In the genomic region with DNA sequence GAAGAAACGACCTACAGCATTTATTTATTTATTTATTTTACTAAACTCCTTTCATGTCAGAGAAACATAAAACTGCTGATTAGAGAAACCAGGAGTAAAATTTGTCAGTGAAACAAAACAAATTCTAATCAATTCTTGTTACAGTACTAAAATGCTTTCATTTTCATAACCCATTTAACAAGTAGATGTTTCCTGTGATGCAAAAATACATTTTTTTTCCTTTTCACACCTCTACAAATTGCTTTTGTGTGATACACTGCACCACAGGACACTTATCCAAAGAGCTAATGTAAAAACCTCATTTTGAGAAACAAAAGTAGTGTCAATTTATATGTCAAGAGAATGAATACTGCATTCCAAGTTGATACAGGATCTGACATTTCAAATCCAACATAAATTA, we compare ENCODE assay signal across 17 cellular contexts.
DNase-seq lines count a peak whose midpoint lies in the region; ATAC-seq and TF ChIP-seq lines count a peak whose summit lies in the region.
"Had no signal": no experiment of that assay in that cellular context is flagged by ENCODE, and none has a peak within 500 bp of the region (broad histone marks: within the 10 kb centered on the region; RNA-seq: fewer than 3 reads in every experiment).

No MANE protein-coding gene starts in this region.

- peaks cover 7% of the 10 kb centered on the region for H3F3A ChIP-seq in SK-N-SH (replicated peaks; ENCODE audit: insufficient read depth)

- no peak for DNase-seq in SK-N-SH
- DNase-seq in anterior cingulate cortex (lab: John Stamatoyannopoulos, UW), result no peak
- DNase-seq in kidney tubule cell (ENCODE audit: low spot score), result no peak
- no peak for DNase-seq in esophagus squamous epithelium (lab: John Stamatoyannopoulos, UW)
- DNase-seq: activated CD4-positive, alpha-beta T cell treated with anti-CD3 and anti-CD28 coated beads, Interleukin-2, amount 50 U/mL, for 4 hours; GDM1; KBM-7; NCI-H226; SHP77; T-helper 9 cell had no signal

- H3K36me3 ChIP-seq in SK-N-SH (replicated peaks in 1 of 2; ENCODE audit: control insufficient read depth in 1 of 2, insufficient read depth in 2 of 2, low read length in 1 of 2), result peaks cover 0 to 2% of the 10 kb centered on the region in 2 experiments
- no peaks in the 10 kb centered on the region for H3K36me3 ChIP-seq in esophagus squamous epithelium
- H3K36me3 ChIP-seq: HAP-1 had no signal

- 7% methylated on average over 1 of the region's 1 CpG for WGBS in SK-N-SH (ENCODE audit: low lambda C conversion rate)
- 21 to 24% methylated on average over 1 of the region's 1 CpG for WGBS in esophagus squamous epithelium, 2 donors

- ATAC-seq in GM18858 (IDR thresholded peaks at IDR 0.05; ENCODE audit: unreplicated experiment) (peak; percentile 64), GM21390 (IDR thresholded peaks at IDR 0.05; ENCODE audit: unreplicated experiment) (peak; percentile 88), HG03097 (IDR thresholded peaks at IDR 0.05; ENCODE audit: low FRiP score, unreplicated experiment) (peak; percentile 61), HG02571 (IDR thresholded peaks at IDR 0.05; ENCODE audit: unreplicated experiment) (no peak)

- no peak for TF ChIP-seq RAD21 in SK-N-SH (IDR thresholded peaks at IDR 0.05; ENCODE audit: low read length)

- no peaks in the 10 kb centered on the region for H3K79me2 ChIP-seq in SK-N-SH (ENCODE audit: insufficient read depth)

- POLR2A ChIA-PET in SK-N-SH (lab: Yijun Ruan, JAX), result interaction anchor here (1.0 kb wide), 1 partner anchor 155 kb away, joined by 4 read pairs; a partner anchor contains a TSS

- H3K4me1 ChIP-seq in SK-N-SH (ENCODE audit: control insufficient read depth in 1 of 2, insufficient read depth in 2 of 2, low read depth in 1 of 2, low read length in 1 of 2) (peaks cover 11 to 28% of the 10 kb centered on the region in 2 experiments; a peak in 3 of 4 replicates), esophagus squamous epithelium (no peaks in the 10 kb centered on the region)
- H3K4me1 ChIP-seq: HAP-1 had no signal

- TF ChIP-seq EP300 in SK-N-SH (IDR thresholded peaks at IDR 0.05; ENCODE audit: borderline replicate concordance in 1 of 2, low read depth in 1 of 2, low read length in 1 of 2), result no peak

- intact Hi-C loops in esophagus squamous epithelium (cut with DNase I), result no loop called here

- H3K9me3 ChIP-seq in SK-N-SH (no peaks in the 10 kb centered on the region), esophagus squamous epithelium (no peaks in the 10 kb centered on the region)
- H3K9me3 ChIP-seq: HAP-1 had no signal

- H3K9me2 ChIP-seq in SK-N-SH, result no peaks in the 10 kb centered on the region

- H3K9ac ChIP-seq in SK-N-SH, result no peak overlapping the region

- H2AFZ ChIP-seq in SK-N-SH (ENCODE audit: low read depth), result no peak overlapping the region

- TF ChIP-seq CTCF in SK-N-SH (IDR thresholded peaks at IDR 0.05) (no peak), esophagus squamous epithelium (IDR thresholded peaks at IDR 0.05) (no peak)

- peak overlapping the region; percentile 31; the same call in 1 of the 2 replicates for H3K4me2 ChIP-seq in SK-N-SH

- TF ChIP-seq POLR2A in esophagus squamous epithelium (IDR thresholded peaks at IDR 0.05), result no peak

- 0 out of 4 replicates have a peak overlapping the region, but pooled peaks of 1 of the 2 experiments have one; percentile 5 for H3K4me3 ChIP-seq in SK-N-SH (ENCODE audit: low read depth in 2 of 2, low read length in 1 of 2)
- H3K4me3 ChIP-seq in esophagus squamous epithelium, result no peak overlapping the region
- H3K4me3 ChIP-seq: coronary artery, HAP-1 had no signal

- H4K20me1 ChIP-seq in SK-N-SH (ENCODE audit: insufficient read depth), result no peaks in the 10 kb centered on the region

- CTCF ChIA-PET in SK-N-SH (lab: Yijun Ruan, JAX), result interaction anchor here (1.1 to 1.3 kb wide), 2 partner anchors 325 to 551 kb away, joined by 3 read pairs; no protein-coding TSS in a partner anchor

- H3K27ac ChIP-seq in SK-N-SH (ENCODE audit: low read depth in 2 of 2, low read length in 1 of 2) (peak overlapping the region; percentile 43 to 85; a peak in 3 of 4 replicates), esophagus squamous epithelium (no peak overlapping the region)
- H3K27ac ChIP-seq: coronary artery, HL-60 had no signal

- H3K27me3 ChIP-seq in SK-N-SH (ENCODE audit: insufficient read depth) (no peaks in the 10 kb centered on the region), esophagus squamous epithelium (no peaks in the 10 kb centered on the region)

TF ChIP-seq in SK-N-SH, 30 proteins besides CTCF, POLR2A, EP300 and RAD21:
- no peak for TF ChIP-seq TAF1 (IDR thresholded peaks at IDR 0.05; ENCODE audit: borderline replicate concordance, low read depth, low read length)
- TF ChIP-seq NRF1 (IDR thresholded peaks at IDR 0.05; ENCODE audit: low read depth, low read length), result no peak
- no peak for TF ChIP-seq FOSL2 (IDR thresholded peaks at IDR 0.05; ENCODE audit: borderline replicate concordance, low read depth)
- TF ChIP-seq YY1 (IDR thresholded peaks at IDR 0.05; ENCODE audit: low read depth), result no peak
- no peak for TF ChIP-seq GATA2 (CRISPR knock-in tag; IDR thresholded peaks at IDR 0.05)
- TF ChIP-seq, protein P1, sequence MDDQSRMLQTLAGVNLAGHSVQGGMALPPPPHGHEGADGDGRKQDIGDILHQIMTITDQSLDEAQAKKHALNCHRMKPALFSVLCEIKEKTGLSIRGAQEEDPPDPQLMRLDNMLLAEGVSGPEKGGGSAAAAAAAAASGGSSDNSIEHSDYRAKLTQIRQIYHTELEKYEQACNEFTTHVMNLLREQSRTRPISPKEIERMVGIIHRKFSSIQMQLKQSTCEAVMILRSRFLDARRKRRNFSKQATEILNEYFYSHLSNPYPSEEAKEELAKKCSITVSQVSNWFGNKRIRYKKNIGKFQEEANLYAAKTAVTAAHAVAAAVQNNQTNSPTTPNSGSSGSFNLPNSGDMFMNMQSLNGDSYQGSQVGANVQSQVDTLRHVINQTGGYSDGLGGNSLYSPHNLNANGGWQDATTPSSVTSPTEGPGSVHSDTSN (IDR thresholded peaks at IDR 0.05), result no peak
- TF ChIP-seq MXI1 (IDR thresholded peaks at IDR 0.05; ENCODE audit: low read depth, low read length), result no peak
- no peak for TF ChIP-seq TEAD4 (IDR thresholded peaks at IDR 0.05; ENCODE audit: borderline replicate concordance, insufficient read depth)
- TF ChIP-seq, protein P2, sequence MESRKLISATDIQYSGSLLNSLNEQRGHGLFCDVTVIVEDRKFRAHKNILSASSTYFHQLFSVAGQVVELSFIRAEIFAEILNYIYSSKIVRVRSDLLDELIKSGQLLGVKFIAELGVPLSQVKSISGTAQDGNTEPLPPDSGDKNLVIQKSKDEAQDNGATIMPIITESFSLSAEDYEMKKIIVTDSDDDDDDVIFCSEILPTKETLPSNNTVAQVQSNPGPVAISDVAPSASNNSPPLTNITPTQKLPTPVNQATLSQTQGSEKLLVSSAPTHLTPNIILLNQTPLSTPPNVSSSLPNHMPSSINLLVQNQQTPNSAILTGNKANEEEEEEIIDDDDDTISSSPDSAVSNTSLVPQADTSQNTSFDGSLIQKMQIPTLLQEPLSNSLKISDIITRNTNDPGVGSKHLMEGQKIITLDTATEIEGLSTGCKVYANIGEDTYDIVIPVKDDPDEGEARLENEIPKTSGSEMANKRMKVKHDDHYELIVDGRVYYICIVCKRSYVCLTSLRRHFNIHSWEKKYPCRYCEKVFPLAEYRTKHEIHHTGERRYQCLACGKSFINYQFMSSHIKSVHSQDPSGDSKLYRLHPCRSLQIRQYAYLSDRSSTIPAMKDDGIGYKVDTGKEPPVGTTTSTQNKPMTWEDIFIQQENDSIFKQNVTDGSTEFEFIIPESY (IDR thresholded peaks at IDR 0.05; ENCODE audit: borderline replicate concordance, low read depth), result no peak
- no peak for TF ChIP-seq CHD2 (IDR thresholded peaks at IDR 0.05; ENCODE audit: low read length, partially characterized antibody)

Comparison
In these comparisons a context has a peak if more than half of its experiments do, and no peak if none do; other contexts are left out.
1. H3K27ac ChIP-seq: peak in SK-N-SH (2 of 2); none in esophagus squamous epithelium (0 of 4).